28 cellular contexts compared by ENCODE assay signal in the genomic region with DNA sequence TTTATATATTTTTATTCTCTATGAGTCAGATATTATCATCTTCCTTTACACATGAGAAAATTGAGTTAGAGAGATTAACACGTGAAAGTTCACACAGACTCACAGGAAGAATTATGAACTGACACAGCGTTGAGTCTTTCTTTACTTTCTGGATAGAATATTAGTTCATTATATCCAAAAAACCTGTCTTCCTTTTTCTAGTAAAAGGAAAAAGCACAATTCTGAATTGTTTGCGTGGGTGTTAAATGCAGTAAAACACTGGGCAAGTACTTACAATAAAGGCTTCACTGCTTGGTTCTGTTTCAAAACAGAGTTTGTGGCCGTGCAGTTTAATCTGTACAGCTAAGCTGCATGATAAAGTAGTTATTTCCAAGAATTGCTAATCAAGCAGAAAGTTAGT.
"Had no signal": no experiment of that assay in that cellular context is flagged by ENCODE, and none has a peak within 500 bp of the region (broad histone marks: within the 10 kb centered on the region; RNA-seq: fewer than 3 reads in every experiment).

No MANE protein-coding gene starts in this region.

- H3K4me1 Mint-ChIP-seq: activated B cell treated with CpG ODN at 0.5 μM for 24 hours; activated CD8-positive, alpha-beta memory T cell treated with anti-CD3 and anti-CD28 coated beads, Interleukin-2, amount 10 ng/mL, durations not matched to agents 7 days and 5 days; activated naive CD4-positive, alpha-beta T cell treated with anti-CD3 and anti-CD28 coated beads, Interleukin-2, amount 50 U/mL, for 24 hours; activated naive CD8-positive, alpha-beta T cell treated with anti-CD3 and anti-CD28 coated beads, Interleukin-2, amount 50 U/mL, for 24 hours; memory B cell; natural killer cell had no signal

- H3K27ac ChIP-seq: breast epithelium, testis, vagina had no signal

- H3K36me3 ChIP-seq: breast epithelium, vagina had no signal

- H3K36me3 Mint-ChIP-seq: activated CD8-positive, alpha-beta memory T cell treated with anti-CD3 and anti-CD28 coated beads, Interleukin-2, amount 10 ng/mL, durations not matched to agents 7 days and 5 days; memory B cell; natural killer cell had no signal

- FAIRE-seq: endometrium, keratinocyte had no signal

- H3K9me3 ChIP-seq: breast epithelium, testis, vagina had no signal

- H3K27ac Mint-ChIP-seq: activated B cell treated with CpG ODN at 0.5 μM for 24 hours; activated CD8-positive, alpha-beta memory T cell treated with anti-CD3 and anti-CD28 coated beads, Interleukin-2, amount 10 ng/mL, durations not matched to agents 7 days and 5 days; activated CD8-positive, alpha-beta T cell treated with anti-CD3 and anti-CD28 coated beads, Interleukin-2, amount 10 ng/mL, durations not matched to agents 7 days and 5 days; activated naive CD4-positive, alpha-beta T cell treated with anti-CD3 and anti-CD28 coated beads, Interleukin-2, amount 50 U/mL, for 24 hours; activated naive CD8-positive, alpha-beta T cell treated with anti-CD3 and anti-CD28 coated beads, Interleukin-2, amount 50 U/mL, for 24 hours; activated T-helper 2 cell treated with anti-CD3 and anti-CD28 coated beads, Interferon-gamma antibody, Interleukin-2, Interleukin-4, amounts not matched to agents 10 μg/mL and 5 μg/mL and 100 μg/mL, durations not matched to agents 14 hours and 24 hours and 36 hours; memory B cell; natural killer cell; T-helper 1 cell treated with Interleukin-12 subunit alpha and Interleukin-12 subunit beta and Interleukin-4 antibody, amounts not matched to agents 30 μg/mL and 1 μg/mL, for 36 hours had no signal

- H3K4me3 ChIP-seq: breast epithelium, testis, vagina had no signal

- DNase-seq: activated B cell treated with CpG ODN at 0.5 μM for 24 hours; activated CD4-positive, alpha-beta T cell treated with anti-CD3 and anti-CD28 coated beads, Interleukin-2, amount 50 U/mL, for 1 hour; activated CD8-positive, alpha-beta memory T cell treated with anti-CD3 and anti-CD28 coated beads, Interleukin-2, amount 10 ng/mL, durations not matched to agents 7 days and 5 days; activated CD8-positive, alpha-beta T cell treated with anti-CD3 and anti-CD28 coated beads, Interleukin-2, amount 10 ng/mL, durations not matched to agents 7 days and 5 days; activated naive CD8-positive, alpha-beta T cell treated with anti-CD3 and anti-CD28 coated beads, Interleukin-2, amount 50 U/mL, for 24 hours; activated T-cell treated with anti-CD3 and anti-CD28 coated beads, Interleukin-2, amount 50 U/mL, for 48 hours; central memory CD4-positive, alpha-beta T cell; head of caudate nucleus; hippocampal formation; left colon; midbrain; natural killer cell; right cardiac atrium; stimulated activated CD4-positive, alpha-beta T cell treated with anti-CD3 and anti-CD28 coated beads, Interleukin-12 subunit alpha, Interleukin-12 subunit beta, amount 100 ng/mL, for 4 hours; stimulated activated CD4-positive, alpha-beta T cell treated with anti-CD3 and anti-CD28 coated beads, Interleukin-4, amount 100 ng/mL, for 1 hour; stimulated activated naive CD8-positive, alpha-beta T cell treated with anti-CD3 and anti-CD28 coated beads, Interleukin-15, Interleukin-2, amounts not matched to agents 100 U/mL and 50 U/mL, for 24 hours; SW 1271; T-helper 9 cell; testis; trophoblast cell had no signal

- ATAC-seq: activated CD8-positive, alpha-beta memory T cell treated with anti-CD3 and anti-CD28 coated beads, Interleukin-2, amount 10 ng/mL, durations not matched to agents 7 days and 5 days; activated CD8-positive, alpha-beta T cell treated with anti-CD3 and anti-CD28 coated beads, Interleukin-2, amount 10 ng/mL, durations not matched to agents 7 days and 5 days; activated naive CD8-positive, alpha-beta T cell treated with anti-CD3 and anti-CD28 coated beads, Interleukin-2, amount 50 U/mL, for 24 hours; left colon; natural killer cell; right cardiac atrium; stimulated activated naive CD8-positive, alpha-beta T cell treated with anti-CD3 and anti-CD28 coated beads, Interleukin-15, Interleukin-2, amounts not matched to agents 100 U/mL and 50 U/mL, for 24 hours had no signal

- H3K4me1 ChIP-seq: breast epithelium had no signal

- H3K4me3 Mint-ChIP-seq: activated B cell treated with CpG ODN at 0.5 μM for 24 hours; activated CD8-positive, alpha-beta memory T cell treated with anti-CD3 and anti-CD28 coated beads, Interleukin-2, amount 10 ng/mL, durations not matched to agents 7 days and 5 days; activated CD8-positive, alpha-beta T cell treated with anti-CD3 and anti-CD28 coated beads, Interleukin-2, amount 10 ng/mL, durations not matched to agents 7 days and 5 days; activated naive CD4-positive, alpha-beta T cell treated with anti-CD3 and anti-CD28 coated beads, Interleukin-2, amount 50 U/mL, for 24 hours; activated naive CD8-positive, alpha-beta T cell treated with anti-CD3 and anti-CD28 coated beads, Interleukin-2, amount 50 U/mL, for 24 hours; memory B cell; natural killer cell; T-helper 1 cell treated with Interleukin-12 subunit alpha and Interleukin-12 subunit beta and Interleukin-4 antibody, amounts not matched to agents 30 μg/mL and 1 μg/mL, for 36 hours had no signal

- H3K9me3 Mint-ChIP-seq: activated B cell treated with CpG ODN at 0.5 μM for 24 hours; activated naive CD4-positive, alpha-beta T cell treated with anti-CD3 and anti-CD28 coated beads, Interleukin-2, amount 50 U/mL, for 24 hours; activated naive CD8-positive, alpha-beta T cell treated with anti-CD3 and anti-CD28 coated beads, Interleukin-2, amount 50 U/mL, for 24 hours; activated T-helper 2 cell treated with anti-CD3 and anti-CD28 coated beads, Interferon-gamma antibody, Interleukin-2, Interleukin-4, amounts not matched to agents 10 μg/mL and 5 μg/mL and 100 μg/mL, durations not matched to agents 14 hours and 24 hours and 36 hours; memory B cell; natural killer cell; T-helper 1 cell treated with Interleukin-12 subunit alpha and Interleukin-12 subunit beta and Interleukin-4 antibody, amounts not matched to agents 30 μg/mL and 1 μg/mL, for 36 hours had no signal

- H3K27me3 ChIP-seq: breast epithelium, testis, vagina had no signal
